11 cellular contexts compared by ENCODE assay signal in the genomic region with DNA sequence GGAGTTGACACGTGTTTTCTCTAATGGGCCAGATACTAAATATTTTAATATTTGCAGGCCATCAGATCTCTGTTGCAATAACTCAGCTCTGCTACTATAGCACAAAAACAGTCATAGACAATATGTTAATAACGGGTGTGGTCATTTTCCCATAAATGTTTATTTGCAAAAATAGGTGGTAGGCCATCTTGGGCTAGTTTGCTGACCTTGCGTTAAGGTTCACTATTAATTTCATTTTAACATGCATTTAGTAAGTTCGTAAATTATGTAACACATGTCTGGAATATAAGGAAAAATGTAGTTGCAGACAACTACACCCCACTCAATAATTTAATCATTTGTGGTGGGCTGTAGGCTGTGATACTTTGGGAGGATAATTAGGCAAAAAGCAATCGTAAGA.
"Had no signal": no experiment of that assay in that cellular context is flagged by ENCODE, and none has a peak within 500 bp of the region (broad histone marks: within the 10 kb centered on the region; RNA-seq: fewer than 3 reads in every experiment).

No MANE protein-coding gene starts in this region.

- DNase-seq: GM23248, GOT3, H7, H9, HCEC 1CT, HFFc6 had no signal

- H3K4me3 ChIP-seq: GM23248, GM23338, HAP-1 had no signal

- H2AFZ ChIP-seq: GM23248, GM23338 had no signal

- H3K9ac ChIP-seq: GM23248 had no signal

- H3K36me3 ChIP-seq: HAP-1 had no signal

- H3K27ac Mint-ChIP-seq: GM23338, H9, HFFc6 had no signal

- H3K4me2 ChIP-seq: GM23338 had no signal

- H3K9me3 ChIP-seq: HAP-1 had no signal

- ATAC-seq: GM23338, HCT116 had no signal

- H3K27ac ChIP-seq: GM23248 had no signal

- H3K4me3 Mint-ChIP-seq: GM23338, H9, HFFc6 had no signal

- FAIRE-seq: H1, H54 had no signal

- H3K4me1 Mint-ChIP-seq: GM23338 had no signal

- H3K9me3 Mint-ChIP-seq: GM23338 had no signal

- H3K4me1 ChIP-seq: HAP-1 had no signal
